Comparison of ENCODE assay signal across 8 cellular contexts in the genomic region with DNA sequence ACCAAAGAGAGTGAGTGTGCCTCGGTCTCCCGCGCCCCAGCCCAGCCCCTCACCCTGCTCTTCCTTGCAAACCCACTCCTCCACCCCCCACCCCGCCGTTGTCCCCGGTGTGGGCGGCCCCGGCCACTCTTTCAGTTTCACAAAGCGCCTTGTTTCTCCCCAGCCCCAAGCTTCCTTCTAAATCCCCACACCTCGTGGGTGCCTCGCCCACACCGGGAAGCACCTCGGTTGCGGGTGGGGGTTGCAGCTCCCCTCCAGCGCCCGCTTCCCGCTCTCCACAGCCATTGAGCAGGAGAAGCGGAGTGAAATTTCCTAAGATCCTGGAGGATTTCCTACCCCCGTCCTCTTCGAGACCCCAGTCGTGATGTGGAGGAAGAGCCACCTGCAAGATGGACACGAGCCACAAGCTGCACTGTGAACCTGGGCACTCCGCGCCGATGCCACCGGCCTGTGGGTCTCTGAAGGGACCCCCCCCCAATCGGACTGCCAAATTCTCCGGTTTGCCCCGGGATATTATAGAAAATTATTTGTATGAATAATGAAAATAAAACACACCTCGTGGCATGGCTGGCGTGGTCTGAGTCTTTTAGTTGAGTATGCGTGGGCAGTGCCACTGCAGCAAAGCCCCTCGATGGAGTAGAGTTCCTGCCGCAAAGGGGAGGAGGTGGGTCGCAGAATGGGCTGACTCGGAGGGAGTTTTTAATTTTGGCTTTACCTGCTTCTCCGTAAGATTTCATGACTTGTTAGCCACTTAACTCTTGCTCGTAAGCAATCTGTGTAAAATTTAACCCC. TPM values are rescaled to one million over a fixed set of nuclear protein-coding genes. Genes with fewer than 3 reads are reported as not detected.
DNase-seq lines count a peak whose midpoint lies in the region; ATAC-seq and TF ChIP-seq lines count a peak whose summit lies in the region.

No MANE protein-coding gene starts in this region.

- peak overlapping the region; percentile 97 for H3K4me3 Mint-ChIP-seq in T-helper 2 cell treated with Interferon-gamma antibody and Interleukin-4, amounts not matched to agents 5 μg/mL and 100 μg/mL, for 36 hours

- H3K4me1 ChIP-seq in right lobe of liver = no peaks in the 10 kb centered on the region

- H3K4me3 ChIP-seq in choroid plexus epithelial cell (ENCODE audit: low read depth, low read length) = peak overlapping the region; percentile 94
- peak overlapping the region; percentile 81 to 97 (median 95) for H3K4me3 ChIP-seq in right lobe of liver

- no peak for TF ChIP-seq CTCF in choroid plexus epithelial cell (conservative IDR thresholded peaks at IDR 0.05; ENCODE audit: low read depth, low read length)
- no peak for TF ChIP-seq CTCF in right lobe of liver (IDR thresholded peaks at IDR 0.05)

- DNase-seq in NOMO-1 (lab: John Stamatoyannopoulos, UW; ENCODE audit: unreplicated experiment in 2 of 2) (peak; percentile 36 to 49), NOMO-1 treated with dmso at 0.1 percent for 144 hours (lab: John Stamatoyannopoulos, UW; ENCODE audit: unreplicated experiment) (no peak), choroid plexus epithelial cell (ENCODE audit: low read depth) (no peak), right lobe of liver (peak; percentile 61 to 74 (median 70)), epidermal melanocyte (ENCODE audit: insufficient read length, low spot score) (no peak)
- DNase-seq in T-helper 2 cell treated with Interferon-gamma antibody and Interleukin-4, amounts not matched to agents 5 μg/mL and 100 μg/mL, for 36 hours (ENCODE audit: low spot score) = peak; percentile 78
- peak in 5 of 6 experiments; percentile 11 to 54 (median 51) for DNase-seq in stimulated activated naive CD4-positive, alpha-beta T cell (lab: John Stamatoyannopoulos, UW)

- H3K9me3 ChIP-seq in right lobe of liver = no peaks in the 10 kb centered on the region

- H3K27ac ChIP-seq in right lobe of liver = peak overlapping the region; percentile 79 to 99 (median 82)

- H3K27me3 Mint-ChIP-seq in T-helper 2 cell treated with Interferon-gamma antibody and Interleukin-4, amounts not matched to agents 5 μg/mL and 100 μg/mL, for 36 hours (ENCODE audit: low read depth) = no peaks in the 10 kb centered on the region

- peaks cover 49% of the 10 kb centered on the region for H3K36me3 Mint-ChIP-seq in T-helper 2 cell treated with Interferon-gamma antibody and Interleukin-4, amounts not matched to agents 5 μg/mL and 100 μg/mL, for 36 hours (ENCODE audit: low read depth)

- intact Hi-C loops in right lobe of liver (cut with DNase I) = no loop called here

- peaks cover 57% of the 10 kb centered on the region for H3K4me1 Mint-ChIP-seq in T-helper 2 cell treated with Interferon-gamma antibody and Interleukin-4, amounts not matched to agents 5 μg/mL and 100 μg/mL, for 36 hours (ENCODE audit: low read depth)

- 15% methylated on average over 27 of the region's 38 CpGs for WGBS in right lobe of liver (ENCODE audit: insufficient coverage, low coverage, low lambda C conversion rate, missing lambda C conversion rate)

- H3K27me3 ChIP-seq in right lobe of liver = no peaks in the 10 kb centered on the region

- peak; percentile 39 for ATAC-seq in HG03066 (IDR thresholded peaks at IDR 0.05; ENCODE audit: low read depth, unreplicated experiment)
- ATAC-seq in right lobe of liver = peak; percentile 25 to 38 (median 30)

- H3K27ac Mint-ChIP-seq in T-helper 2 cell treated with Interferon-gamma antibody and Interleukin-4, amounts not matched to agents 5 μg/mL and 100 μg/mL, for 36 hours = peak overlapping the region; percentile 91

- no peaks in the 10 kb centered on the region for H3K36me3 ChIP-seq in right lobe of liver

- H3K9me3 Mint-ChIP-seq in T-helper 2 cell treated with Interferon-gamma antibody and Interleukin-4, amounts not matched to agents 5 μg/mL and 100 μg/mL, for 36 hours = peaks cover 23% of the 10 kb centered on the region

- TF ChIP-seq POLR2A in right lobe of liver (IDR thresholded peaks at IDR 0.05) = no peak

RNA-seq across cellular contexts. Expression of a gene that starts 0.8 kb away (rescaled TPM):
- 100 to 1,000 TPM in 5 of 6 experiments, 10 to 100 TPM in 1; 77.3 to 814 (median 270) TPM for total RNA-seq in right lobe of liver

RNA-seq across cellular contexts. Expression of a gene that starts 25.4 kb away (rescaled TPM):
- total RNA-seq in right lobe of liver = 1 to 10 TPM in 1 of 6 experiments, under 1 TPM in 4, not detected in 1; 0.20 to 2.4 (median 0.43) TPM

Comparison
In these comparisons a context has a peak if more than half of its experiments do, and no peak if none do; other contexts are left out.
1. DNase-seq: peak in NOMO-1 (2 of 2), T-helper 2 cell treated with Interferon-gamma antibody and Interleukin-4, amounts not matched to agents 5 μg/mL and 100 μg/mL, for 36 hours (single experiment), right lobe of liver (3 of 3) and stimulated activated naive CD4-positive, alpha-beta T cell (5 of 6); none in NOMO-1 treated with dmso at 0.1 percent for 144 hours (single experiment), choroid plexus epithelial cell (single experiment) and epidermal melanocyte (single experiment).